8 cellular contexts compared by ENCODE assay signal in genomic region chr5:13987843-13988464, GRCh38. TPM values are rescaled to one million over a fixed set of nuclear protein-coding genes. Genes with fewer than 3 reads are reported as not detected.
DNase-seq lines count a peak whose midpoint lies in the region; ATAC-seq and TF ChIP-seq lines count a peak whose summit lies in the region.

No MANE protein-coding gene starts in this region.

- TF ChIP-seq EP300 in ovary (IDR thresholded peaks at IDR 0.05): no peak

- H3K36me3 ChIP-seq in HEK293 (ENCODE audit: control insufficient read depth in 2 of 2, insufficient read depth in 1 of 2, low read length in 2 of 2) (no peaks in the 10 kb centered on the region), ovary (no peaks in the 10 kb centered on the region)

- WGBS in ovary, 3 donors: 13 to 16% (median 14%) methylated on average over 7 of the region's 7 CpGs

- no peak for ATAC-seq in GM21576 (IDR thresholded peaks at IDR 0.05; ENCODE audit: unreplicated experiment)

- no peak overlapping the region for H3K27ac Mint-ChIP-seq in activated naive CD4-positive, alpha-beta T cell treated with anti-CD3 and anti-CD28 coated beads, Interleukin-2, amount 10 ng/mL, durations not matched to agents 7 days and 5 days

- H3K4me3 ChIP-seq in HEK293 (ENCODE audit: low read depth, low read length): no peak overlapping the region
- H3K4me3 ChIP-seq in fibroblast of pulmonary artery (replicated peaks; ENCODE audit: low read depth, low read length): no peak overlapping the region
- H3K4me3 ChIP-seq in ovary: no peak overlapping the region

- H3K4me1 ChIP-seq in HEK293 (ENCODE audit: control insufficient read depth, insufficient read depth, low read length) (no peaks in the 10 kb centered on the region), ovary (ENCODE audit: insufficient read depth) (no peaks in the 10 kb centered on the region)

- H3K4me1 Mint-ChIP-seq in activated naive CD4-positive, alpha-beta T cell treated with anti-CD3 and anti-CD28 coated beads, Interleukin-2, amount 10 ng/mL, durations not matched to agents 7 days and 5 days: no peaks in the 10 kb centered on the region

- H3K9me3 Mint-ChIP-seq in activated naive CD4-positive, alpha-beta T cell treated with anti-CD3 and anti-CD28 coated beads, Interleukin-2, amount 10 ng/mL, durations not matched to agents 7 days and 5 days: no peaks in the 10 kb centered on the region

- intact Hi-C loops in ovary (cut with DNase I): loop anchor here in 3 of 4 donors (5.0 to 10.0 kb wide), 3 partner anchors 287 to 1007 kb away; no protein-coding TSS in a partner anchor

- POLR2A ChIA-PET in HEK293 (lab: Yijun Ruan, JAX): interaction anchor here (0.7 to 0.8 kb wide), 3 partner anchors 53 to 1021 kb away, joined by 4 to 6 read pairs (median 4); no protein-coding TSS in a partner anchor

- peak; percentile 72; the same call in 1 of the 2 replicates for TF ChIP-seq CTCF in HEK293 (tag by site-specific recombination; IDR thresholded peaks at IDR 0.05)
- TF ChIP-seq CTCF in fibroblast of pulmonary artery (IDR thresholded peaks at IDR 0.05; ENCODE audit: low read length, missing control alignments): peak; percentile 83
- peak; percentile 36 to 66 (median 56) for TF ChIP-seq CTCF in ovary (IDR thresholded peaks at IDR 0.05)

- H3K27ac ChIP-seq in HEK293 (ENCODE audit: extremely low read depth, low read depth, low read length) (no peak overlapping the region), ovary (no peak overlapping the region)

- H3K9me3 ChIP-seq in HEK293 (ENCODE audit: control insufficient read depth, insufficient read depth, low read depth, low read length) (no peaks in the 10 kb centered on the region), ovary (no peaks in the 10 kb centered on the region)

- CTCF ChIA-PET in activated naive CD4-positive, alpha-beta T cell treated with anti-CD3 and anti-CD28 coated beads, Interleukin-2, amount 10 ng/mL, durations not matched to agents 7 days and 5 days (lab: Charles Lee): interaction anchor here (0.6 kb wide), 2 partner anchors 375 to 890 kb away, joined by 3 read pairs; no protein-coding TSS in a partner anchor
- CTCF ChIA-PET in HEK293 (lab: Yijun Ruan, JAX): interaction anchor here (0.5 to 4.5 kb wide), 23 partner anchors 9 to 517 kb away, joined by 3 to 28 read pairs (median 3); no protein-coding TSS in a partner anchor

- DNase-seq in activated naive CD4-positive, alpha-beta T cell treated with anti-CD3 and anti-CD28 coated beads, Interleukin-2, amount 10 ng/mL, durations not matched to agents 7 days and 5 days: peak; percentile 43
- no peak for DNase-seq in activated naive CD4-positive, alpha-beta T cell treated with Interleukin-2 at 50 U/mL for 16 hours
- DNase-seq in NCI-H146 treated with DMSO at 0.1 percent for 48 hours (lab: John Stamatoyannopoulos, UW; ENCODE audit: unreplicated experiment) (peak; percentile 13), SW480 (ENCODE audit: low spot score) (peak; percentile 71), fibroblast of pulmonary artery (ENCODE audit: low read depth) (peak; percentile 76), ovary (peak in 4 of 5 donors; percentile 12 to 37 (median 29))

- H3K4me3 Mint-ChIP-seq in activated naive CD4-positive, alpha-beta T cell treated with anti-CD3 and anti-CD28 coated beads, Interleukin-2, amount 10 ng/mL, durations not matched to agents 7 days and 5 days: no peak overlapping the region

- no peaks in the 10 kb centered on the region for H3K27me3 Mint-ChIP-seq in activated naive CD4-positive, alpha-beta T cell treated with anti-CD3 and anti-CD28 coated beads, Interleukin-2, amount 10 ng/mL, durations not matched to agents 7 days and 5 days

- H3K27me3 ChIP-seq in ovary: no peaks in the 10 kb centered on the region

- no peaks in the 10 kb centered on the region for H3K36me3 Mint-ChIP-seq in activated naive CD4-positive, alpha-beta T cell treated with anti-CD3 and anti-CD28 coated beads, Interleukin-2, amount 10 ng/mL, durations not matched to agents 7 days and 5 days

- TF ChIP-seq POLR2A in ovary (IDR thresholded peaks at IDR 0.05): no peak

TF ChIP-seq in HEK293, 187 proteins besides CTCF, POLR2A, EP300 and RAD21 (continues in another document):
- 0 out of 2 replicates have a peak, but pooled peaks have one; percentile 30 for TF ChIP-seq PRDM6 (tag by site-specific recombination; IDR thresholded peaks at IDR 0.05)
- TF ChIP-seq BCL11A (tag by site-specific recombination; IDR thresholded peaks at IDR 0.05; ENCODE audit: low read depth): no peak
- no peak for TF ChIP-seq ZNF174 (tag by site-specific recombination; IDR thresholded peaks at IDR 0.05)
- TF ChIP-seq ZNF423 (tag by site-specific recombination; IDR thresholded peaks at IDR 0.05): no peak
- TF ChIP-seq GLI4 (tag by site-specific recombination; IDR thresholded peaks at IDR 0.05): no peak
- no peak for TF ChIP-seq FEZF1 (tag by site-specific recombination; IDR thresholded peaks at IDR 0.05)
- TF ChIP-seq ZNF138 (tag by site-specific recombination; IDR thresholded peaks at IDR 0.05; ENCODE audit: borderline replicate concordance): no peak
- no peak for TF ChIP-seq ZNF707 (tag by site-specific recombination; IDR thresholded peaks at IDR 0.05)
- TF ChIP-seq PRDM10 (tag by site-specific recombination; IDR thresholded peaks at IDR 0.05): no peak
- TF ChIP-seq ZNF2 (tag by site-specific recombination; IDR thresholded peaks at IDR 0.05): peak; percentile 45; the same call in 1 of the 2 replicates
- peak; percentile 98 for TF ChIP-seq ZNF654 (tag by site-specific recombination; IDR thresholded peaks at IDR 0.05; ENCODE audit: low read depth)
- no peak for TF ChIP-seq ZBTB8A (tag by site-specific recombination; IDR thresholded peaks at IDR 0.05)
- TF ChIP-seq ZBTB20 (tag by site-specific recombination; IDR thresholded peaks at IDR 0.05): no peak
- TF ChIP-seq REST (tag by site-specific recombination; IDR thresholded peaks at IDR 0.05): no peak

RNA-seq across cellular contexts. Expression of gene DNAH5, which starts 43.5 kb away (rescaled TPM):
- total RNA-seq in ovary: 1 to 10 TPM in 3 of 7 donors, under 1 TPM in 4; 0.10 to 9.8 (median 0.83) TPM
- under 1 TPM; 0.01 to 0.05 TPM for polyA plus RNA-seq in ovary
